In genomic region chr1:24558455-24558854, GRCh38 we compare ENCODE assay signal across 11 cellular contexts. TPM values are rescaled to one million over a fixed set of nuclear protein-coding genes. Genes with fewer than 3 reads are reported as not detected.
"Had no signal": no experiment of that assay in that cellular context is flagged by ENCODE, and none has a peak within 500 bp of the region (broad histone marks: within the 10 kb centered on the region; RNA-seq: fewer than 3 reads in every experiment).

No MANE protein-coding gene starts in this region.

- DNase-seq: activated CD4-positive, alpha-beta T cell treated with anti-CD3 and anti-CD28 coated beads, Interleukin-2, amount 50 U/mL, for 1 hour; activated CD4-positive, CD25-positive, alpha-beta regulatory T cell; stimulated activated naive B cell treated with anti-CD40 and anti-IgM and Interleukin-4, amounts not matched to agents 10 μg/mL and 1 μg/mL and 100 μg/mL, for 72 hours; T-helper 1 cell had no signal

- H3K27me3 ChIP-seq: right atrium auricular region had no signal

- FAIRE-seq: TTC549 had no signal

- H3K4me3 ChIP-seq: right atrium auricular region, upper lobe of left lung had no signal

- ATAC-seq: esophagus mucosa had no signal

- H3K9me3 ChIP-seq: right atrium auricular region, upper lobe of left lung had no signal

- H3K36me3 ChIP-seq: right atrium auricular region, upper lobe of left lung had no signal

- H3K27ac ChIP-seq: right atrium auricular region, upper lobe of left lung had no signal

RNA-seq across cellular contexts. Expression of gene NCMAP, which starts 2.6 kb away (rescaled TPM):
- total RNA-seq: activated T-helper 2 cell treated with anti-CD3 and anti-CD28 coated beads, Interferon-gamma antibody, Interleukin-2, Interleukin-4, amounts not matched to agents 10 μg/mL and 5 μg/mL and 100 μg/mL, durations not matched to agents 14 hours and 24 hours and 36 hours; dermis microvascular lymphatic vessel endothelial cell; posterior vena cava had no signal
